15 cellular contexts compared by ENCODE assay signal in the genomic region with DNA sequence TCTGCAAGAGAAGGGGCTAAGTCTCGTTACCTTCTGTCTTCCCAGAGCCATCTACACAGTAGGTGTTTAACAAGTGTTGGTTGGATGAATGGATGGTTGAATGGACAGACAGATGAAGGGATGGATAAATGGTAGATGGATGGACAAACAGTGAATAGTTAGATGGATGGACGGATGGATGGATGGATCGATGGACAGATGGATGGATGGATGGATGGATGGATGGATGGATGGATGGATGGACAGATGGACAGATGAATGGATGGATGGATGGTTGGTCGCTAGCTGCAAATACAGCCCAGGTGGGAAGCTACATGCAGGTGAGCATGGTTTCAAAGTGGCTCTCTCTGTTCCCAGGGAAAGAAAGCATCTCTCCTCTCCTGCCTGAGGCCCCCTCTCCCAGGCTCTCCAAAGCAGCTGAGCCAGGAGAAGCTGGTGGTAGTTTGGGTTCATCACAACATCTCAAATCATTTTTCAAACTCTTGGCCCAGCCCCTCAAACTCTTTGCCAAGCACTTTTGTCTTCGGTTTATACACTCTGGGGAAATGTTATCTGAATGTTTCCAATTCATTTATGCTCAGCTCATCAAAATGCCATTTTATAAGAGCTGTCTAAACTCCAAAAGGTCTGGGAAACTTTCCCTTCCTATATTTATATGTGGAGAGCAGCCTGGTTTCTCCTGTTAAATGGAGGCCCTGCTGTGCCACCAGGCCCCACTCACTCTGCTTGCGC.
DNase-seq lines count a peak whose midpoint lies in the region; ATAC-seq, FAIRE-seq and TF ChIP-seq lines count a peak whose summit lies in the region.
"Had no signal": no experiment of that assay in that cellular context is flagged by ENCODE, and none has a peak within 500 bp of the region (broad histone marks: within the 10 kb centered on the region; RNA-seq: fewer than 3 reads in every experiment).

No MANE protein-coding gene starts in this region.

- TF ChIP-seq CTCF in A549 (IDR thresholded peaks at IDR 0.05), result no peak
- TF ChIP-seq CTCF in astrocyte of the cerebellum (IDR thresholded peaks at IDR 0.05; ENCODE audit: low read depth, low read length, missing control alignments), result no peak
- TF ChIP-seq CTCF in testis (IDR thresholded peaks at IDR 0.05), result no peak

- ATAC-seq in A549, result no peak
- no peak for ATAC-seq in GM21576 (IDR thresholded peaks at IDR 0.05; ENCODE audit: unreplicated experiment)
- ATAC-seq: GM12878, GM23338 had no signal

- TF ChIP-seq POLR2A in A549 (IDR thresholded peaks at IDR 0.05; ENCODE audit: low read length), result no peak
- TF ChIP-seq POLR2A in testis (IDR thresholded peaks at IDR 0.05), result no peak
- no peak for TF ChIP-seq POLR2A in GM12892 (IDR thresholded peaks at IDR 0.05; ENCODE audit: low read depth, low read length)
- TF ChIP-seq POLR2A in H54 (IDR thresholded peaks at IDR 0.05; ENCODE audit: low read depth, low read length), result no peak

- WGBS in A549 (ENCODE audit: missing lambda C conversion rate), result 82% methylated on average over 6 of the region's 6 CpGs
- WGBS in testis, 2 donors, result 85% methylated on average over 6 of the region's 6 CpGs

- H3K9me3 ChIP-seq in A549, result peaks cover 6% of the 10 kb centered on the region; the same call in 1 of the 3 replicates
- H3K9me3 ChIP-seq in testis, result no peaks in the 10 kb centered on the region

- H3K4me3 ChIP-seq in A549 (no peak overlapping the region), astrocyte of the cerebellum (ENCODE audit: low read depth, low read length) (no peak overlapping the region), testis (no peak overlapping the region)
- H3K4me3 ChIP-seq: GM12878, GM23338 had no signal

- H3K36me3 ChIP-seq in testis (ENCODE audit: low read depth, missing control alignments), result no peaks in the 10 kb centered on the region

- no peak for DNase-seq in A549 (ENCODE audit: low read depth in 1 of 2, low spot score in 1 of 2)
- peak; percentile 32 to 71 for DNase-seq in NCI-H446 (lab: John Stamatoyannopoulos, UW)
- DNase-seq in astrocyte of the cerebellum (ENCODE audit: low read depth), result peak; percentile 38
- peak; percentile 40 for DNase-seq in fibroblast of peridontal ligament (ENCODE audit: extremely low read depth)
- DNase-seq in testis, result no peak
- DNase-seq in GM12892 (ENCODE audit: insufficient read length), result no peak
- no peak for DNase-seq in H54 (ENCODE audit: insufficient read length, low spot score)
- DNase-seq: C1 segment of cervical spinal cord; Calu3; CD4-positive, alpha-beta T cell; DMS 273 treated with DMSO at 0.1 percent for 48 hours; H9 had no signal

- in situ Hi-C loops in astrocyte of the cerebellum (cut with HindIII; ENCODE audit: low sequenced_read_pairs), result no loop called here

- POLR2A ChIA-PET in A549 (lab: Yijun Ruan, JAX), result interaction anchor here (0.6 kb wide), 1 partner anchor 12 kb away, joined by 3 read pairs; no protein-coding TSS in a partner anchor

- CTCF ChIA-PET in A549 (lab: Yijun Ruan, JAX), result interaction anchor here (0.9 to 2.6 kb wide), 4 partner anchors 8 to 879 kb away, joined by 3 to 10 read pairs (median 3); no protein-coding TSS in a partner anchor

- H3K4me1 ChIP-seq in A549, result no peaks in the 10 kb centered on the region
- no peaks in the 10 kb centered on the region for H3K4me1 ChIP-seq in testis

- FAIRE-seq in A549 (lab: Jason Lieb, UNC), result no peak
- FAIRE-seq in GM12892 (lab: Jason Lieb, UNC), result no peak
- no peak for FAIRE-seq in H54 (lab: Jason Lieb, UNC)
- FAIRE-seq: GM12878 had no signal

- intact Hi-C loops in testis (cut with DNase I; ENCODE audit: low total_unique reads), result no loop called here

- H3K27me3 ChIP-seq in testis, result no peaks in the 10 kb centered on the region

- H3K4me2 ChIP-seq in A549, result no peak overlapping the region
- H3K4me2 ChIP-seq: GM23338 had no signal

- TF ChIP-seq RAD21 in A549 (conservative IDR thresholded peaks at IDR 0.05 in 1 of 2, IDR thresholded peaks at IDR 0.05 in 1 of 2), result no peak

- TF ChIP-seq EP300 in A549 (IDR thresholded peaks at IDR 0.05), result no peak

- H3K27ac ChIP-seq in A549 (peak overlapping the region in 1 of 2 experiments; percentile 34; a peak in 1 of 6 replicates), testis (no peak overlapping the region)

TF ChIP-seq in A549, 52 proteins besides CTCF, POLR2A, EP300 and RAD21:
- TF ChIP-seq CHD2 (IDR thresholded peaks at IDR 0.05; ENCODE audit: low read length, partially characterized antibody) (no peak), MAFK (IDR thresholded peaks at IDR 0.05; ENCODE audit: partially characterized antibody) (peak; percentile 2), RFX5 (IDR thresholded peaks at IDR 0.05) (no peak), RCOR1 (IDR thresholded peaks at IDR 0.05; ENCODE audit: low read depth, low read length) (no peak)
- TF ChIP-seq, protein P1, sequence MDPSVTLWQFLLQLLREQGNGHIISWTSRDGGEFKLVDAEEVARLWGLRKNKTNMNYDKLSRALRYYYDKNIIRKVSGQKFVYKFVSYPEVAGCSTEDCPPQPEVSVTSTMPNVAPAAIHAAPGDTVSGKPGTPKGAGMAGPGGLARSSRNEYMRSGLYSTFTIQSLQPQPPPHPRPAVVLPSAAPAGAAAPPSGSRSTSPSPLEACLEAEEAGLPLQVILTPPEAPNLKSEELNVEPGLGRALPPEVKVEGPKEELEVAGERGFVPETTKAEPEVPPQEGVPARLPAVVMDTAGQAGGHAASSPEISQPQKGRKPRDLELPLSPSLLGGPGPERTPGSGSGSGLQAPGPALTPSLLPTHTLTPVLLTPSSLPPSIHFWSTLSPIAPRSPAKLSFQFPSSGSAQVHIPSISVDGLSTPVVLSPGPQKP (IDR thresholded peaks at IDR 0.05; ENCODE audit: low read depth, low read length), result no peak

Comparison
In these comparisons a context has a peak if more than half of its experiments do, and no peak if none do; other contexts are left out.
1. DNase-seq: peak in NCI-H446 (2 of 2), astrocyte of the cerebellum (single experiment) and fibroblast of peridontal ligament (single experiment); none in A549 (0 of 2), testis (single experiment), GM12892 (single experiment) and H54 (single experiment).